In genomic region chr1:229430761-229431269, GRCh38 we compare ENCODE assay signal across 2 cellular contexts.
TF ChIP-seq lines count a peak whose summit lies in the region.

No MANE protein-coding gene starts in this region.

TF ChIP-seq in K562, 482 proteins besides CTCF, POLR2A, EP300 and RAD21 (continued from another document and continues in another):
- TF ChIP-seq FOXP4 (CRISPR knock-in tag; IDR thresholded peaks at IDR 0.05; ENCODE audit: borderline replicate concordance) (0 out of 2 replicates have a peak, but pooled peaks have one; percentile 39), STAG1 (CRISPR knock-in tag; IDR thresholded peaks at IDR 0.05; ENCODE audit: borderline replicate concordance) (peak; percentile 32; the same call in 1 of the 2 replicates), ARNT (IDR thresholded peaks at IDR 0.05) (no peak), CLOCK (CRISPR knock-in tag; IDR thresholded peaks at IDR 0.05; ENCODE audit: borderline replicate concordance) (no peak), ZNF146 (CRISPR knock-in tag; IDR thresholded peaks at IDR 0.05; ENCODE audit: unreplicated experiment) (no peak), GMEB1 (CRISPR knock-in tag; IDR thresholded peaks at IDR 0.05) (no peak), CAMTA2 (CRISPR knock-in tag; conservative IDR thresholded peaks at IDR 0.05) (no peak), MNT (conservative IDR thresholded peaks at IDR 0.05) (peak in 1 of 2 experiments; percentile 31; a peak in 1 of 4 replicates), TFAP4 (CRISPR knock-in tag; IDR thresholded peaks at IDR 0.05; ENCODE audit: borderline replicate concordance) (peak; percentile 53; the same call in 1 of the 2 replicates), THRA (IDR thresholded peaks at IDR 0.05) (peak; percentile 57; the same call in 1 of the 2 replicates), MEF2A (IDR thresholded peaks at IDR 0.05; ENCODE audit: control insufficient read depth, low read depth, low read length) (no peak), EZH2 (IDR thresholded peaks at IDR 0.05; ENCODE audit: borderline replicate concordance, low read depth, low read length) (no peak), TBP (optimal IDR thresholded peaks at IDR 0.05; ENCODE audit: low read depth, low read length) (no peak), HDAC6 (IDR thresholded peaks at IDR 0.05; ENCODE audit: low read depth, low read length) (no peak), HDAC2 (IDR thresholded peaks at IDR 0.05) (peak; percentile 39; the same call in 1 of the 2 replicates), U2AF2 (optimal IDR thresholded peaks at IDR 0.05; ENCODE audit: low read depth, low read length) (no peak)

TF ChIP-seq in HepG2, 621 proteins besides CTCF, POLR2A, EP300 and RAD21 (continued from another document and continues in another):
- TF ChIP-seq ELF3 (CRISPR knock-in tag; IDR thresholded peaks at IDR 0.05) (0 out of 2 replicates have a peak, but pooled peaks have one; percentile 15), ZNF747 (CRISPR knock-in tag; IDR thresholded peaks at IDR 0.05; ENCODE audit: borderline replicate concordance) (peak; percentile 53; the same call in 1 of the 2 replicates), REST (IDR thresholded peaks at IDR 0.05; ENCODE audit: borderline replicate concordance in 1 of 2, low read depth in 1 of 2, low read length in 2 of 2) (peak; percentile 97 to 98), NPAS2 (CRISPR knock-in tag; IDR thresholded peaks at IDR 0.05; ENCODE audit: borderline replicate concordance) (no peak), MXD1 (CRISPR knock-in tag; IDR thresholded peaks at IDR 0.05) (no peak), ARID3A (IDR thresholded peaks at IDR 0.05; ENCODE audit: low read depth, low read length) (no peak), MXD3 (CRISPR knock-in tag; IDR thresholded peaks at IDR 0.05) (peak; percentile 77; the same call in 1 of the 2 replicates), ZNF543 (CRISPR knock-in tag; IDR thresholded peaks at IDR 0.05) (0 out of 2 replicates have a peak, but pooled peaks have one; percentile 22), ZNF281 (CRISPR knock-in tag; IDR thresholded peaks at IDR 0.05; ENCODE audit: borderline replicate concordance) (peak; percentile 37; the same call in 1 of the 2 replicates), MEF2D (CRISPR knock-in tag; IDR thresholded peaks at IDR 0.05) (0 out of 2 replicates have a peak, but pooled peaks have one; percentile 30), ZNF580 (CRISPR knock-in tag; IDR thresholded peaks at IDR 0.05; ENCODE audit: borderline replicate concordance, low read depth) (0 out of 2 replicates have a peak, but pooled peaks have one; percentile 28), ZNF670 (CRISPR knock-in tag; IDR thresholded peaks at IDR 0.05; ENCODE audit: borderline replicate concordance) (no peak), ETV6 (CRISPR knock-in tag; conservative IDR thresholded peaks at IDR 0.05) (peak; percentile 63; the same call in 1 of the 2 replicates), TBP (CRISPR knock-in tag; IDR thresholded peaks at IDR 0.05) (no peak), ZSCAN31 (CRISPR knock-in tag; IDR thresholded peaks at IDR 0.05; ENCODE audit: low read depth) (no peak), ZBTB38 (CRISPR knock-in tag; IDR thresholded peaks at IDR 0.05) (peak; percentile 30; the same call in 1 of the 2 replicates), ZNF20 (CRISPR knock-in tag; IDR thresholded peaks at IDR 0.05) (no peak), ZNF274 (CRISPR knock-in tag; IDR thresholded peaks at IDR 0.05) (no peak), ZNF800 (CRISPR knock-in tag; IDR thresholded peaks at IDR 0.05) (peak; percentile 68; the same call in 1 of the 2 replicates), ZFP90 (CRISPR knock-in tag; IDR thresholded peaks at IDR 0.05; ENCODE audit: borderline replicate concordance) (no peak), MIER2 (CRISPR knock-in tag; IDR thresholded peaks at IDR 0.05) (peak; percentile 96), TARDBP (CRISPR knock-in tag; IDR thresholded peaks at IDR 0.05) (no peak), CENPT (CRISPR knock-in tag; IDR thresholded peaks at IDR 0.05; ENCODE audit: low read depth) (0 out of 2 replicates have a peak, but pooled peaks have one; percentile 38), ZNF792 (CRISPR knock-in tag; IDR thresholded peaks at IDR 0.05) (peak; percentile 69; the same call in 1 of the 2 replicates), HBP1 (CRISPR knock-in tag; IDR thresholded peaks at IDR 0.05; ENCODE audit: low read depth) (no peak), NFAT5 (CRISPR knock-in tag; IDR thresholded peaks at IDR 0.05) (peak; percentile 61; the same call in 1 of the 2 replicates)
